Comparison of ENCODE assay signal across 11 cellular contexts in the genomic region with DNA sequence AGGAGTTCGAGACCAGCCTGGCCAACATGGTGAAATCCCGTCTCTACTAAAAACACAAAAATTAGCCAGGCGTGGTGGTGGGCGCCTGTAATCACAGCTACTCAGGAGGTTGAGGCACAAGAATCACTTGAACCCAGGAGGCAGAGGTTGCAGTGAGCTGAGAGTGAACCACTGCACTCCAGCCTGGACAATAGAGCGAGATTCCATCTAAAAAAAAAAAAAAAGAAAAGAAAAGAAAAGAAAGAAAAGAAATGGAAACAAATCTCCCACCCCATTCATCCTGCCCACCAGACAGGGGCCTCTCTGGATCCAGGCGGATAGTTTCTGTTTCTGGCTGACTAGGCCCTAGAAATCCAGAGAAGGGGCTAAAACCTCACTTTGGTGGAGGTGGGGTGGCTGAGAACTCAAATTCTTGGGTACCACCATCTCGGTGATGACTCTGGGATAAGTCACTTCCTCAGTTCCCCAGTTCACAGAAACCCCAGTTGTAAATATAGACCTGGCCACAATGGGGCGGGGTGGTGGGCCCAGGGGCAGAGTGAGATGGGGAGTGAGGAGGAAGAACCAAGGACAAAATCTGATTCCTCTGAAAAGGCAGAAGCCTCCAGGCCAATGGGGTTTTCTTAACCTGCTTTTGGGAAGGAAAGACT. TPM values are rescaled to one million over a fixed set of nuclear protein-coding genes. Genes with fewer than 3 reads are reported as not detected.
A peak's percentile ranks its signal among the peaks of the same experiment; 100 is the strongest.
DNase-seq lines count a peak whose midpoint lies in the region; ATAC-seq and TF ChIP-seq lines count a peak whose summit lies in the region.
"Had no signal": no experiment of that assay in that cellular context is flagged by ENCODE, and none has a peak within 500 bp of the region (broad histone marks: within the 10 kb centered on the region; RNA-seq: fewer than 3 reads in every experiment).

No MANE protein-coding gene starts in this region.

- no peak overlapping the region for H2AFZ ChIP-seq in DND-41 (ENCODE audit: low read depth, low read length)

- H3K4me1 Mint-ChIP-seq in T-cell: peaks cover 56 to 71% (median 65%) of the 10 kb centered on the region in 3 donors

- peak overlapping the region; percentile 41 to 80 (median 57) for H3K4me3 Mint-ChIP-seq in T-cell

- peak overlapping the region; percentile 20 for H3K4me2 ChIP-seq in DND-41 (ENCODE audit: insufficient read depth, low read length)

- peak overlapping the region; percentile 62 for H3K9ac ChIP-seq in DND-41 (ENCODE audit: low read depth, low read length)

- peak overlapping the region; percentile 99 for H3K27ac ChIP-seq in DND-41 (ENCODE audit: low read length)

- peak; percentile 37 for TF ChIP-seq CTCF in DND-41 (IDR thresholded peaks at IDR 0.05; ENCODE audit: borderline replicate concordance, extremely low read depth, low read length, poor library complexity, severe bottlenecking)

- H4K20me1 ChIP-seq in DND-41 (ENCODE audit: insufficient read depth, low read length): no peaks in the 10 kb centered on the region

- CTCF ChIA-PET in T-cell (lab: Charles Lee): interaction anchor here (0.7 to 1.1 kb wide), 2 partner anchors 18 to 130 kb away, joined by 3 to 4 read pairs; no protein-coding TSS in a partner anchor

- no peaks in the 10 kb centered on the region for H3K9me3 Mint-ChIP-seq in T-cell

- intact Hi-C loops in Right ventricle myocardium superior (cut with DNase I): no loop called here

- H3K27ac Mint-ChIP-seq in T-cell: peak overlapping the region; percentile 97

- H3K27me3 Mint-ChIP-seq in T-cell: no peaks in the 10 kb centered on the region

- peaks cover 88% of the 10 kb centered on the region for H3K4me1 ChIP-seq in DND-41 (ENCODE audit: insufficient read depth, low read length)

- H3K36me3 ChIP-seq in DND-41 (ENCODE audit: insufficient read depth, low read length): no peaks in the 10 kb centered on the region

- DNase-seq in DND-41 (peak; percentile 76), T-cell (peak in 9 of 34 experiments; percentile 24 to 57 (median 41)), activated T-helper 1 cell treated with Interleukin-2 at 50 U/mL for 16 hours (ENCODE audit: low read depth) (peak; percentile 38), Right ventricle myocardium superior (no peak), COR-L47 (lab: John Stamatoyannopoulos, UW) (no peak), C1 segment of cervical spinal cord (lab: John Stamatoyannopoulos, UW) (no peak)
- DNase-seq in stimulated activated CD4-positive, alpha-beta T cell treated with anti-CD3 and anti-CD28 coated beads, Interleukin-15, amount 100 ng/mL, for 1 hour (ENCODE audit: low read depth in 1 of 2, low spot score in 1 of 2): peak; percentile 45 to 53
- DNase-seq: SHP77 had no signal

- no peaks in the 10 kb centered on the region for H3K9me3 ChIP-seq in DND-41 (ENCODE audit: insufficient read depth, low read length, severe bottlenecking)

- no peaks in the 10 kb centered on the region for H3K27me3 ChIP-seq in DND-41 (ENCODE audit: insufficient read depth, low read length, poor library complexity)

- H3K79me2 ChIP-seq in DND-41 (ENCODE audit: insufficient read depth, low read length): peaks cover 6% of the 10 kb centered on the region; the same call in 1 of the 2 replicates

- no peaks in the 10 kb centered on the region for H3K36me3 Mint-ChIP-seq in T-cell

- ATAC-seq in DND-41 (ENCODE audit: insufficient read depth, low read depth): no peak
- ATAC-seq in T-cell (replicated peaks in 1 of 4): peak in 1 of 4 experiments; percentile 10
- no peak for ATAC-seq in Right ventricle myocardium superior (ENCODE audit: poor library complexity)
- no peak for ATAC-seq in HG02852 (IDR thresholded peaks at IDR 0.05; ENCODE audit: unreplicated experiment)

- no peak overlapping the region for H3K4me3 ChIP-seq in DND-41 (ENCODE audit: low read depth in 1 of 2, low read length in 2 of 2)

- POLR2A ChIA-PET in T-cell (lab: Charles Lee): interaction anchor here (0.7 to 1.3 kb wide), 4 partner anchors 9 to 21 kb away, joined by 3 read pairs; no protein-coding TSS in a partner anchor

RNA-seq across cellular contexts. Expression of gene SOCS1, which starts 22.2 kb away (rescaled TPM):
- total RNA-seq in T-cell (10 to 100 TPM; 49.2 to 67.2 (median 54.5) TPM), Right ventricle myocardium superior (3.7 TPM)

RNA-seq across cellular contexts. Expression of gene TNP2, which starts 35.3 kb away (rescaled TPM):
- total RNA-seq in T-cell (not detected), Right ventricle myocardium superior (not detected)
- total RNA-seq: dermis microvascular lymphatic vessel endothelial cell, liver had no signal

RNA-seq across cellular contexts. Expression of gene PRM3, which starts 39.6 kb away (rescaled TPM):
- not detected for total RNA-seq in T-cell
- not detected for total RNA-seq in Right ventricle myocardium superior
- total RNA-seq: dermis microvascular lymphatic vessel endothelial cell, liver had no signal

RNA-seq across cellular contexts. Expression of gene PRM2, which starts 42.4 kb away (rescaled TPM):
- total RNA-seq in T-cell (not detected), Right ventricle myocardium superior (not detected)
- total RNA-seq: dermis microvascular lymphatic vessel endothelial cell, liver had no signal

RNA-seq across cellular contexts. Expression of gene PRM1, which starts 47.3 kb away (rescaled TPM):
- not detected for total RNA-seq in T-cell
- not detected for total RNA-seq in Right ventricle myocardium superior
- total RNA-seq: dermis microvascular lymphatic vessel endothelial cell, liver had no signal

Comparison
In these comparisons a context has a peak if more than half of its experiments do, and no peak if none do; other contexts are left out.
1. DNase-seq: peak in DND-41 (single experiment), activated T-helper 1 cell treated with Interleukin-2 at 50 U/mL for 16 hours (single experiment) and stimulated activated CD4-positive, alpha-beta T cell treated with anti-CD3 and anti-CD28 coated beads, Interleukin-15, amount 100 ng/mL, for 1 hour (2 of 2); none in Right ventricle myocardium superior (single experiment), COR-L47 (single experiment) and C1 segment of cervical spinal cord (0 of 14).
2. RNA of gene SOCS1, which starts 22.2 kb away (total RNA-seq): 49.2 to 67.2 TPM in T-cell; 3.7 TPM in Right ventricle myocardium superior (single experiment); every median in the first group is over 10 times any median in the second.